Comparison of ENCODE assay signal across 23 cellular contexts in genomic region chr14:89667983-89668382, GRCh38.
DNase-seq lines count a peak whose midpoint lies in the region; ATAC-seq and TF ChIP-seq lines count a peak whose summit lies in the region.
"Had no signal": no experiment of that assay in that cellular context is flagged by ENCODE, and none has a peak within 500 bp of the region (broad histone marks: within the 10 kb centered on the region; RNA-seq: fewer than 3 reads in every experiment).

No MANE protein-coding gene starts in this region.

- H3K27me3 Mint-ChIP-seq in activated T-cell treated with anti-CD3 and anti-CD28 coated beads, Interleukin-2, amount 50 U/mL, for 24 hours = no peaks in the 10 kb centered on the region
- no peaks in the 10 kb centered on the region for H3K27me3 Mint-ChIP-seq in mesothelial cell of epicardium (ENCODE audit: low read depth)

- ATAC-seq in HG03159 (IDR thresholded peaks at IDR 0.05; ENCODE audit: unreplicated experiment) = no peak
- no peak for ATAC-seq in GM18909 (IDR thresholded peaks at IDR 0.05; ENCODE audit: poor library complexity, unreplicated experiment)
- ATAC-seq: CD8-positive, alpha-beta T cell; WTC11 had no signal

- no peaks in the 10 kb centered on the region for H3K36me3 Mint-ChIP-seq in activated T-cell treated with anti-CD3 and anti-CD28 coated beads, Interleukin-2, amount 50 U/mL, for 24 hours (ENCODE audit: low read depth)
- H3K36me3 Mint-ChIP-seq in mesothelial cell of epicardium = peaks cover 3% of the 10 kb centered on the region
- H3K36me3 Mint-ChIP-seq: CD8-positive, alpha-beta T cell had no signal

- H3K4me3 ChIP-seq in fibroblast of mammary gland (ENCODE audit: control insufficient read depth, low read depth, low read length) = no peak overlapping the region
- H3K4me3 ChIP-seq: dorsolateral prefrontal cortex, lung, Peyer's patch, spleen had no signal

- no peak overlapping the region for H3K4me3 Mint-ChIP-seq in activated T-cell treated with anti-CD3 and anti-CD28 coated beads, Interleukin-2, amount 50 U/mL, for 24 hours
- no peak overlapping the region for H3K4me3 Mint-ChIP-seq in mesothelial cell of epicardium
- H3K4me3 Mint-ChIP-seq: CD8-positive, alpha-beta T cell; WTC11 had no signal

- TF ChIP-seq CTCF in fibroblast of mammary gland (conservative IDR thresholded peaks at IDR 0.05; ENCODE audit: control insufficient read depth, insufficient read depth, low read depth, low read length) (no peak), mesothelial cell of epicardium (IDR thresholded peaks at IDR 0.05; ENCODE audit: unreplicated experiment) (no peak)

- H3K9me3 Mint-ChIP-seq in activated T-cell treated with anti-CD3 and anti-CD28 coated beads, Interleukin-2, amount 50 U/mL, for 24 hours = peaks cover 9% of the 10 kb centered on the region
- peaks cover 17% of the 10 kb centered on the region for H3K9me3 Mint-ChIP-seq in mesothelial cell of epicardium

- H3K27ac Mint-ChIP-seq in activated T-cell treated with anti-CD3 and anti-CD28 coated beads, Interleukin-2, amount 50 U/mL, for 24 hours = peak overlapping the region; percentile 57
- peak overlapping the region; percentile 89 for H3K27ac Mint-ChIP-seq in mesothelial cell of epicardium
- H3K27ac Mint-ChIP-seq: CD8-positive, alpha-beta T cell; WTC11 had no signal

- no peak for DNase-seq in activated T-cell treated with anti-CD3 and anti-CD28 coated beads, Interleukin-2, amount 50 U/mL, for 24 hours
- DNase-seq in activated T-cell treated with anti-CD3 and anti-CD28 coated beads for 4 hours (no peak), RPMI7951 (ENCODE audit: low read depth) (peak; percentile 45), fibroblast of mammary gland (ENCODE audit: low read depth) (peak; percentile 31), mesothelial cell of epicardium (ENCODE audit: low spot score in 2 of 2, unreplicated experiment in 2 of 2) (no peak)
- DNase-seq in stimulated activated CD4-positive, alpha-beta T cell treated with anti-CD3 and anti-CD28 coated beads, Interleukin-4, amount 100 ng/mL, for 4 hours = no peak
- DNase-seq: activated CD4-positive, alpha-beta T cell treated with anti-CD3 and anti-CD28 coated beads, Interleukin-2, amount 50 U/mL, for 4 hours; activated CD8-positive, alpha-beta memory T cell treated with anti-CD3 and anti-CD28 coated beads, Interleukin-2, amount 50 U/mL, for 48 hours; activated effector memory CD4-positive, alpha-beta T cell treated with anti-CD3 and anti-CD28 coated beads, Interleukin-2, amount 50 U/mL, for 16 hours; amniotic stem cell; CD8-positive, alpha-beta T cell; central memory CD4-positive, alpha-beta T cell; dorsolateral prefrontal cortex; islet precursor cell; NCI-H1105 treated with DMSO at 0.1 percent for 48 hours; NCI-H2081 treated with DMSO at 0.1 percent for 48 hours; Peyer's patch; retina; spleen had no signal

- peaks cover 33% of the 10 kb centered on the region for H3K4me1 Mint-ChIP-seq in activated T-cell treated with anti-CD3 and anti-CD28 coated beads, Interleukin-2, amount 50 U/mL, for 24 hours (ENCODE audit: low read depth)
- H3K4me1 Mint-ChIP-seq in mesothelial cell of epicardium = peaks cover 26% of the 10 kb centered on the region

Comparison
In these comparisons a context has a peak if more than half of its experiments do, and no peak if none do; other contexts are left out.
1. DNase-seq: peak in RPMI7951 (single experiment) and fibroblast of mammary gland (single experiment); none in activated T-cell treated with anti-CD3 and anti-CD28 coated beads, Interleukin-2, amount 50 U/mL, for 24 hours (single experiment), activated T-cell treated with anti-CD3 and anti-CD28 coated beads for 4 hours (single experiment), mesothelial cell of epicardium (0 of 2) and stimulated activated CD4-positive, alpha-beta T cell treated with anti-CD3 and anti-CD28 coated beads, Interleukin-4, amount 100 ng/mL, for 4 hours (0 of 2).